In genomic region chr21:31530918-31531705, GRCh38 we compare ENCODE assay signal across 10 cellular contexts.
DNase-seq lines count a peak whose midpoint lies in the region; ATAC-seq lines count a peak whose summit lies in the region.
"Had no signal": no experiment of that assay in that cellular context is flagged by ENCODE, and none has a peak within 500 bp of the region (broad histone marks: within the 10 kb centered on the region; RNA-seq: fewer than 3 reads in every experiment).

No MANE protein-coding gene starts in this region.

- in situ Hi-C loops in KBM-7 (cut with MboI; ENCODE audit: low pct_unique_long_range_greater_than_20kb, low sequenced_read_pairs) = no loop called here

- no peak for ATAC-seq in HG03139 (IDR thresholded peaks at IDR 0.05; ENCODE audit: unreplicated experiment)
- no peak for ATAC-seq in HG02938 (IDR thresholded peaks at IDR 0.05; ENCODE audit: unreplicated experiment)
- ATAC-seq: activated CD8-positive, alpha-beta memory T cell treated with anti-CD3 and anti-CD28 coated beads, Interleukin-2, amount 10 ng/mL, durations not matched to agents 7 days and 5 days had no signal

- peak; percentile 97 for DNase-seq in NCI-H1092 (lab: John Stamatoyannopoulos, UW)
- peak; percentile 84 for DNase-seq in NCI-H2227 treated with DMSO at 0.1 percent for 48 hours (lab: John Stamatoyannopoulos, UW)
- peak; percentile 87 to 99 for DNase-seq in cerebellar nuclear complex (lab: John Stamatoyannopoulos, UW)
- DNase-seq in renal cortical epithelial cell (ENCODE audit: low read depth) = peak; percentile 17
- no peak for DNase-seq in KBM-7
- no peak for DNase-seq in activated CD4-positive, alpha-beta T cell treated with anti-CD3 and anti-CD28 coated beads, Interleukin-2, amount 50 U/mL, for 1 hour
- DNase-seq: activated CD8-positive, alpha-beta memory T cell treated with anti-CD3 and anti-CD28 coated beads, Interleukin-2, amount 10 ng/mL, durations not matched to agents 7 days and 5 days; stimulated activated CD4-positive, alpha-beta T cell treated with anti-CD3 and anti-CD28 coated beads, Interleukin-1b, Interleukin-23, amount 100 ng/mL, for 48 hours had no signal

Comparison
In these comparisons a context has a peak if more than half of its experiments do, and no peak if none do; other contexts are left out.
1. DNase-seq: peak in NCI-H1092 (single experiment), NCI-H2227 treated with DMSO at 0.1 percent for 48 hours (single experiment), cerebellar nuclear complex (2 of 2) and renal cortical epithelial cell (single experiment); none in KBM-7 (single experiment) and activated CD4-positive, alpha-beta T cell treated with anti-CD3 and anti-CD28 coated beads, Interleukin-2, amount 50 U/mL, for 1 hour (single experiment).